ENCODE assay signal across 12 cellular contexts in the genomic region with DNA sequence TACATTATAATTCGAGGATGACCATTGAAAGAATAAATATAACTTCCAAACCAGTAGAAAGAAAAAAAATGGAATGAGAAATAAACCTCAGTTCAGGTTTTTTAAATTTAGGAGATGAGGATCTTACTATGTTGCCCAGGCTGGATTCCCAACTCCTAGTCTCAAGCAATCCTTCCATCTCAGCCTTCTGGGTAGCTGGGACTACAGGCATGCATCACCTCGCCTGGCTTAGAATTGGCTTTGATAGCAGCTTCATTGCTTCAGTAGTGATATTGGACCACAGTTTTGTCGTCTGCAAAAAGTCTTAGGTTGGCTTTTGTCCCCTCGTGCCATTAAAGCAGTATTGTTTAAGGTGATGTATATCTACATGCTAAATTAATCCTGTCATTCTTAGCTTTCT. TPM values are rescaled to one million over a fixed set of nuclear protein-coding genes. Genes with fewer than 3 reads are reported as not detected.
DNase-seq lines count a peak whose midpoint lies in the region; ATAC-seq and TF ChIP-seq lines count a peak whose summit lies in the region.
"Had no signal": no experiment of that assay in that cellular context is flagged by ENCODE, and none has a peak within 500 bp of the region (broad histone marks: within the 10 kb centered on the region; RNA-seq: fewer than 3 reads in every experiment).

No MANE protein-coding gene starts in this region.

- H3K27ac Mint-ChIP-seq in activated naive CD4-positive, alpha-beta T cell treated with anti-CD3 and anti-CD28 coated beads for 36 hours: peak overlapping the region; percentile 71
- peak overlapping the region; percentile 86 for H3K27ac Mint-ChIP-seq in activated B cell treated with CpG ODN at 0.5 μM for 24 hours
- peak overlapping the region; percentile 100 for H3K27ac Mint-ChIP-seq in stimulated activated naive B cell treated with anti-CD40 and anti-IgM and Interleukin-4, amounts not matched to agents 10 μg/mL and 1 μg/mL and 100 μg/mL, for 72 hours

- peaks cover 38% of the 10 kb centered on the region for H3K4me1 Mint-ChIP-seq in activated naive CD4-positive, alpha-beta T cell treated with anti-CD3 and anti-CD28 coated beads for 36 hours (ENCODE audit: low read depth)
- H3K4me1 Mint-ChIP-seq in activated B cell treated with CpG ODN at 0.5 μM for 24 hours: peaks cover 67% of the 10 kb centered on the region
- H3K4me1 Mint-ChIP-seq in stimulated activated naive B cell treated with anti-CD40 and anti-IgM and Interleukin-4, amounts not matched to agents 10 μg/mL and 1 μg/mL and 100 μg/mL, for 72 hours: peaks cover 25 to 64% of the 10 kb centered on the region in 2 donors

- no peaks in the 10 kb centered on the region for H3K9me3 Mint-ChIP-seq in activated naive CD4-positive, alpha-beta T cell treated with anti-CD3 and anti-CD28 coated beads for 36 hours
- H3K9me3 Mint-ChIP-seq in activated B cell treated with CpG ODN at 0.5 μM for 24 hours: no peaks in the 10 kb centered on the region
- no peaks in the 10 kb centered on the region for H3K9me3 Mint-ChIP-seq in stimulated activated naive B cell treated with anti-CD40 and anti-IgM and Interleukin-4, amounts not matched to agents 10 μg/mL and 1 μg/mL and 100 μg/mL, for 72 hours

- POLR2A ChIA-PET in activated B cell treated with CpG ODN at 0.5 μM for 24 hours (lab: Charles Lee): interaction anchor here (0.7 to 1.7 kb wide), 3 partner anchors 65 to 247 kb away, joined by 3 to 13 read pairs (median 7); partner anchors contain the start of genes MUTYH, PRDX1 and TOE1

- peaks cover 20% of the 10 kb centered on the region for H3K36me3 Mint-ChIP-seq in activated naive CD4-positive, alpha-beta T cell treated with anti-CD3 and anti-CD28 coated beads for 36 hours (ENCODE audit: low read depth)
- H3K36me3 Mint-ChIP-seq in activated B cell treated with CpG ODN at 0.5 μM for 24 hours (ENCODE audit: low read depth): peaks cover 23% of the 10 kb centered on the region
- peaks cover 0 to 21% of the 10 kb centered on the region in 2 donors for H3K36me3 Mint-ChIP-seq in stimulated activated naive B cell treated with anti-CD40 and anti-IgM and Interleukin-4, amounts not matched to agents 10 μg/mL and 1 μg/mL and 100 μg/mL, for 72 hours

- CTCF ChIA-PET in activated naive CD4-positive, alpha-beta T cell treated with anti-CD3 and anti-CD28 coated beads for 36 hours (lab: Charles Lee): interaction anchor here (0.5 to 2.4 kb wide), 6 partner anchors 56 to 94 kb away, joined by 3 to 13 read pairs (median 3); partner anchors contain the start of gene PRDX1
- CTCF ChIA-PET in activated B cell treated with CpG ODN at 0.5 μM for 24 hours (lab: Charles Lee): interaction anchor here (2.6 kb wide), 1 partner anchor 16 kb away, joined by 9 read pairs; no protein-coding TSS in a partner anchor

- peak overlapping the region; percentile 95 for H3K4me3 Mint-ChIP-seq in activated naive CD4-positive, alpha-beta T cell treated with anti-CD3 and anti-CD28 coated beads for 36 hours
- H3K4me3 Mint-ChIP-seq in activated B cell treated with CpG ODN at 0.5 μM for 24 hours: peak overlapping the region; percentile 98
- peak overlapping the region; percentile 92 to 100 for H3K4me3 Mint-ChIP-seq in stimulated activated naive B cell treated with anti-CD40 and anti-IgM and Interleukin-4, amounts not matched to agents 10 μg/mL and 1 μg/mL and 100 μg/mL, for 72 hours

- ATAC-seq in activated B cell treated with CpG ODN at 0.5 μM for 24 hours (ENCODE audit: low read depth): no peak
- no peak for ATAC-seq in stimulated activated naive B cell treated with anti-CD40 and anti-IgM and Interleukin-4, amounts not matched to agents 10 μg/mL and 1 μg/mL and 100 μg/mL, for 72 hours (replicated peaks)
- ATAC-seq in GM19452 (IDR thresholded peaks at IDR 0.05; ENCODE audit: unreplicated experiment): no peak
- ATAC-seq in HG03097 (IDR thresholded peaks at IDR 0.05; ENCODE audit: low FRiP score, unreplicated experiment): no peak

- no peaks in the 10 kb centered on the region for H3K27me3 Mint-ChIP-seq in activated naive CD4-positive, alpha-beta T cell treated with anti-CD3 and anti-CD28 coated beads for 36 hours (ENCODE audit: low read depth)
- no peaks in the 10 kb centered on the region for H3K27me3 Mint-ChIP-seq in activated B cell treated with CpG ODN at 0.5 μM for 24 hours
- no peaks in the 10 kb centered on the region for H3K27me3 Mint-ChIP-seq in stimulated activated naive B cell treated with anti-CD40 and anti-IgM and Interleukin-4, amounts not matched to agents 10 μg/mL and 1 μg/mL and 100 μg/mL, for 72 hours

- intact Hi-C loops in activated naive CD4-positive, alpha-beta T cell treated with anti-CD3 and anti-CD28 coated beads for 36 hours (cut with micrococcal nuclease): loop anchor here (10.0 kb wide), 2 partner anchors 598 to 782 kb away; partner anchors contain the start of genes BTBD19, DYNLT4 and PLK3
- intact Hi-C loops in activated B cell treated with CpG ODN at 0.5 μM for 24 hours (cut with micrococcal nuclease): loop anchor here (5.0 to 10.0 kb wide), 2 partner anchors 216 to 782 kb away; partner anchors contain the start of genes BTBD19, DYNLT4, MAST2 and PLK3

- peak overlapping the region; percentile 38 for H3K4me3 ChIP-seq in fibroblast of pulmonary artery (replicated peaks; ENCODE audit: low read depth, low read length)
- H3K4me3 ChIP-seq: SJCRH30 had no signal

- DNase-seq in activated naive CD4-positive, alpha-beta T cell treated with anti-CD3 and anti-CD28 coated beads for 36 hours: no peak
- no peak for DNase-seq in activated naive CD4-positive, alpha-beta T cell treated with Interleukin-2 at 50 U/mL for 16 hours
- DNase-seq in activated B cell treated with CpG ODN at 0.5 μM for 24 hours: no peak
- no peak for DNase-seq in fibroblast of pulmonary artery (ENCODE audit: low read depth)
- no peak for DNase-seq in stimulated activated naive B cell treated with anti-CD40 and anti-IgM and Interleukin-4, amounts not matched to agents 10 μg/mL and 1 μg/mL and 100 μg/mL, for 72 hours
- DNase-seq in NOMO-1 treated with dmso at 0.1 percent for 144 hours (lab: John Stamatoyannopoulos, UW; ENCODE audit: unreplicated experiment): no peak
- DNase-seq: C1 segment of cervical spinal cord, kidney glomerular epithelial cell, NCI-H187, SJCRH30 had no signal

- no peak for TF ChIP-seq CTCF in activated B cell treated with CpG ODN at 0.5 μM for 24 hours (IDR thresholded peaks at IDR 0.05)
- no peak for TF ChIP-seq CTCF in fibroblast of pulmonary artery (IDR thresholded peaks at IDR 0.05; ENCODE audit: low read length, missing control alignments)

RNA-seq across cellular contexts. Expression of gene NASP, which starts 2.9 kb away (rescaled TPM):
- total RNA-seq in activated naive CD4-positive, alpha-beta T cell treated with anti-CD3 and anti-CD28 coated beads for 36 hours: 100 to 1,000 TPM; 222 to 229 TPM
- 197 and 204 TPM in 2 replicates for total RNA-seq in activated B cell treated with CpG ODN at 0.5 μM for 24 hours

RNA-seq across cellular contexts. Expression of gene AKR1A1, which starts 36.1 kb away (rescaled TPM):
- 100 to 1,000 TPM; 207 to 217 TPM for total RNA-seq in activated naive CD4-positive, alpha-beta T cell treated with anti-CD3 and anti-CD28 coated beads for 36 hours
- 215 and 218 TPM in 2 replicates for total RNA-seq in activated B cell treated with CpG ODN at 0.5 μM for 24 hours

RNA-seq across cellular contexts. Expression of gene CCDC17, which starts 37.1 kb away (rescaled TPM):
- 1 to 10 TPM in 1 of 2 experiments, under 1 TPM in 1; 0.62 to 1.0 TPM for total RNA-seq in activated naive CD4-positive, alpha-beta T cell treated with anti-CD3 and anti-CD28 coated beads for 36 hours
- 4.6 and 6.3 TPM in 2 replicates for total RNA-seq in activated B cell treated with CpG ODN at 0.5 μM for 24 hours
